28 cellular contexts compared by ENCODE assay signal in genomic region chr12:3740840-3741239, GRCh38.
"Had no signal": no experiment of that assay in that cellular context is flagged by ENCODE, and none has a peak within 500 bp of the region (broad histone marks: within the 10 kb centered on the region; RNA-seq: fewer than 3 reads in every experiment).

No MANE protein-coding gene starts in this region.

- H3K4me3 Mint-ChIP-seq: dendritic cell treated with granulocyte-macrophage colony-stimulating factor and Interleukin-4, amounts not matched to agents 40 ng/mL and 50 ng/mL, for 4 days; mesothelial cell of epicardium; naive thymus-derived CD4-positive, alpha-beta T cell; nephron had no signal

- H3K36me3 Mint-ChIP-seq: mesothelial cell of epicardium, neural progenitor cell had no signal

- H3K4me1 Mint-ChIP-seq: mesothelial cell of epicardium, nephron, neural progenitor cell had no signal

- H3K27me3 ChIP-seq: esophagus muscularis mucosa, gastroesophageal sphincter, heart left ventricle, neural progenitor cell, right lobe of liver, tibial nerve, upper lobe of right lung, uterus had no signal

- H3K9me3 Mint-ChIP-seq: immature natural killer cell; naive thymus-derived CD4-positive, alpha-beta T cell; nephron; neural progenitor cell had no signal

- H3K27ac Mint-ChIP-seq: dendritic cell treated with granulocyte-macrophage colony-stimulating factor and Interleukin-4, amounts not matched to agents 40 ng/mL and 50 ng/mL, for 4 days; mesothelial cell of epicardium; nephron; neural progenitor cell; progenitor cell of endocrine pancreas had no signal

- DNase-seq: effector CD8-positive, alpha-beta T cell; foreskin keratinocyte; heart left ventricle; hypothalamus; immature natural killer cell; mesenchymal stem cell; naive thymus-derived CD4-positive, alpha-beta T cell; stimulated activated CD4-positive, alpha-beta T cell treated with anti-CD3 and anti-CD28 coated beads, Interleukin-12 subunit alpha, Interleukin-12 subunit beta, amount 100 ng/mL, for 4 hours; stimulated activated CD4-positive, alpha-beta T cell treated with anti-CD3 and anti-CD28 coated beads, Interleukin-1b, Interleukin-23, amount 100 ng/mL, for 48 hours; stimulated activated CD4-positive, alpha-beta T cell treated with anti-CD3 and anti-CD28 coated beads, Interleukin-4, amount 100 ng/mL, for 1 hour; stimulated activated CD8-positive, alpha-beta memory T cell treated with anti-CD3 and anti-CD28 coated beads, Interleukin-4, amount 100 ng/mL, for 48 hours; stimulated activated naive CD8-positive, alpha-beta T cell treated with anti-CD3 and anti-CD28 coated beads, Interleukin-15, Interleukin-2, amounts not matched to agents 100 U/mL and 50 U/mL, for 24 hours; substantia nigra; upper lobe of right lung; uterus had no signal

- H3K36me3 ChIP-seq: esophagus muscularis mucosa, gastroesophageal sphincter, heart left ventricle, neural progenitor cell, right lobe of liver, thoracic aorta, tibial nerve, upper lobe of right lung, uterus had no signal

- H3K27me3 Mint-ChIP-seq: dendritic cell treated with granulocyte-macrophage colony-stimulating factor and Interleukin-4, amounts not matched to agents 40 ng/mL and 50 ng/mL, for 4 days; naive thymus-derived CD4-positive, alpha-beta T cell had no signal

- ATAC-seq: foreskin keratinocyte; gastroesophageal sphincter; heart left ventricle; left lobe of liver; naive thymus-derived CD4-positive, alpha-beta T cell; right lobe of liver; stimulated activated naive CD8-positive, alpha-beta T cell treated with anti-CD3 and anti-CD28 coated beads, Interleukin-15, Interleukin-2, amounts not matched to agents 100 U/mL and 50 U/mL, for 24 hours; upper lobe of right lung had no signal

- H3K9me3 ChIP-seq: esophagus muscularis mucosa, gastroesophageal sphincter, heart left ventricle, right lobe of liver, thoracic aorta, upper lobe of right lung, uterus had no signal

- H3K4me3 ChIP-seq: esophagus muscularis mucosa, gastroesophageal sphincter, heart left ventricle, lung, neural progenitor cell, right lobe of liver, smooth muscle cell, thoracic aorta, tibial nerve, upper lobe of right lung, uterus had no signal
